ENCODE assay signal across 21 cellular contexts in the genomic region with DNA sequence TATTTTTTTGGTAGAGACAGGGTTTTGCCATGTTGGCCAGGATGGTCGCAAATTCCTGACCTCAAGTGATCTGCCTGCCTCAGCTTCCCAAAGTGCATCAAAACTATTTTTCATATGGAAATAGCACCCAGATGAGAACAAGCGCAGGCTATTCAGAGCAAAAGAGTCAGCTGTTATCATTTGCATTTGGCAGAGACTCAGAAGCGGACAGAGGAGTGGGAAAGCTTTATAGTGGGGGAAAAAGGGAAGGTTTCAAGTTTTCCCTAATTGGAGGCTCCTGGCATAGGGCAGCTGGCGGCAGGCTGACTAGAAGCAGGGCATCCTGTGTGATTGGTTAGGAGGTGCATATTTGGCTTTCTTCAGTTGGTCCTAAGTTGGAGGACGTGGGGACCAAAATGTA.
"Had no signal": no experiment of that assay in that cellular context is flagged by ENCODE, and none has a peak within 500 bp of the region (broad histone marks: within the 10 kb centered on the region; RNA-seq: fewer than 3 reads in every experiment).

No MANE protein-coding gene starts in this region.

- H3K36me3 ChIP-seq: neural progenitor cell, uterus had no signal

- H3K9me3 ChIP-seq: adrenal gland, right lobe of liver, uterus had no signal

- H3K4me3 ChIP-seq: adrenal gland, neural progenitor cell, right lobe of liver, uterus had no signal

- DNase-seq: activated CD4-positive, alpha-beta T cell treated with anti-CD3 and anti-CD28 coated beads for 36 hours; activated CD4-positive, CD25-positive, alpha-beta regulatory T cell; activated CD8-positive, alpha-beta memory T cell treated with anti-CD3 and anti-CD28 coated beads, Interleukin-2, amount 10 ng/mL, durations not matched to agents 7 days and 5 days; activated CD8-positive, alpha-beta T cell treated with anti-CD3 and anti-CD28 coated beads, Interleukin-2, amount 10 ng/mL, durations not matched to agents 7 days and 5 days; activated effector memory CD4-positive, alpha-beta T cell treated with Interleukin-2 at 50 U/mL for 16 hours; activated naive CD4-positive, alpha-beta T cell treated with Interleukin-2 at 50 U/mL for 16 hours; adrenal gland; brain microvascular endothelial cell; effector CD8-positive, alpha-beta T cell; glutamatergic neuron; left colon; mammary epithelial cell; natural killer cell; occipital lobe; right lobe of liver; stimulated activated CD4-positive, alpha-beta T cell treated with anti-CD3 and anti-CD28 coated beads, Interleukin-2, amount 100 ng/mL, for 48 hours; stimulated activated naive CD4-positive, alpha-beta T cell treated with Interleukin-2 at 50 U/mL for 16 hours; T-helper 1 cell; uterus had no signal

- H3K27ac ChIP-seq: adrenal gland, brain microvascular endothelial cell, neural progenitor cell, parathyroid adenoma, right lobe of liver, uterus had no signal

- H3K4me1 ChIP-seq: neural progenitor cell, parathyroid adenoma, uterus had no signal

- ATAC-seq: activated CD4-positive, alpha-beta T cell treated with anti-CD3 and anti-CD28 coated beads for 36 hours; activated CD8-positive, alpha-beta memory T cell treated with anti-CD3 and anti-CD28 coated beads, Interleukin-2, amount 10 ng/mL, durations not matched to agents 7 days and 5 days; activated CD8-positive, alpha-beta T cell treated with anti-CD3 and anti-CD28 coated beads, Interleukin-2, amount 10 ng/mL, durations not matched to agents 7 days and 5 days; left colon; natural killer cell; right lobe of liver had no signal

- H3K27me3 ChIP-seq: adrenal gland, brain microvascular endothelial cell, neural progenitor cell, right lobe of liver, uterus had no signal
